1 cellular context compared by ENCODE assay signal in genomic region chr11:118907051-118907748, GRCh38.
A peak's percentile ranks its signal among the peaks of the same experiment; 100 is the strongest.
TF ChIP-seq lines count a peak whose summit lies in the region.

No MANE protein-coding gene starts in this region.

TF ChIP-seq in K562, 482 proteins besides CTCF, POLR2A, EP300 and RAD21 (continued from another document and continues in another):
- TF ChIP-seq ZBTB49 (CRISPR knock-in tag; IDR thresholded peaks at IDR 0.05; ENCODE audit: borderline replicate concordance) (no peak), ZBTB2 (IDR thresholded peaks at IDR 0.05) (peak; percentile 43; the same call in 1 of the 2 replicates), PHF20 (IDR thresholded peaks at IDR 0.05; ENCODE audit: partially characterized antibody) (no peak), IFI16 (CRISPR knock-in tag; IDR thresholded peaks at IDR 0.05) (no peak), THRAP3 (IDR thresholded peaks at IDR 0.05; ENCODE audit: borderline replicate concordance) (no peak), PHF8 (IDR thresholded peaks at IDR 0.05; ENCODE audit: borderline replicate concordance, low read length) (no peak), CHAMP1 (IDR thresholded peaks at IDR 0.05) (no peak), ZBTB11 (CRISPR knock-in tag; IDR thresholded peaks at IDR 0.05) (no peak), MTF1 (CRISPR knock-in tag; IDR thresholded peaks at IDR 0.05; ENCODE audit: borderline replicate concordance) (no peak), SMARCA4 (IDR thresholded peaks at IDR 0.05) (no peak), ZNF589 (CRISPR knock-in tag; IDR thresholded peaks at IDR 0.05; ENCODE audit: low read depth) (no peak), TFAP4 (CRISPR knock-in tag; IDR thresholded peaks at IDR 0.05; ENCODE audit: borderline replicate concordance) (peak; percentile 52; the same call in 1 of the 2 replicates), USF1 (CRISPR knock-in tag; IDR thresholded peaks at IDR 0.05) (no peak), NKRF (IDR thresholded peaks at IDR 0.05; ENCODE audit: borderline replicate concordance) (no peak), JUND (IDR thresholded peaks at IDR 0.05; ENCODE audit: borderline replicate concordance, low read depth, low read length) (peak; percentile 75), JUND (tag; IDR thresholded peaks at IDR 0.05; ENCODE audit: borderline replicate concordance, low read depth, low read length) (peak; percentile 71; the same call in 2 of the 3 replicates), ETS1 (conservative IDR thresholded peaks at IDR 0.05; ENCODE audit: control insufficient read depth, low read depth, low read length) (no peak), THAP12 (CRISPR knock-in tag; IDR thresholded peaks at IDR 0.05) (no peak), BCLAF1 (IDR thresholded peaks at IDR 0.05; ENCODE audit: borderline replicate concordance in 1 of 2, control insufficient read depth in 1 of 2, low read depth in 2 of 2, low read length in 1 of 2) (no peak), MEF2A (IDR thresholded peaks at IDR 0.05; ENCODE audit: control insufficient read depth, low read depth, low read length) (no peak), RFX1 (IDR thresholded peaks at IDR 0.05) (no peak), GATAD2B (IDR thresholded peaks at IDR 0.05; ENCODE audit: borderline replicate concordance) (no peak), GABPB1 (CRISPR knock-in tag; IDR thresholded peaks at IDR 0.05) (0 out of 2 replicates have a peak, but pooled peaks have one; percentile 30), ZNF143 (CRISPR knock-in tag; IDR thresholded peaks at IDR 0.05) (no peak), NFRKB (IDR thresholded peaks at IDR 0.05; ENCODE audit: low read depth) (no peak), LARP7 (IDR thresholded peaks at IDR 0.05) (no peak), FOXJ2 (tag; IDR thresholded peaks at IDR 0.05) (no peak), GTF3C2 (IDR thresholded peaks at IDR 0.05; ENCODE audit: borderline replicate concordance, extremely low read depth, insufficient read length) (no peak), ARID1B (IDR thresholded peaks at IDR 0.05) (peak; percentile 20; the same call in 1 of the 2 replicates)
